In genomic region chr9:78958887-78959286, GRCh38 we compare ENCODE assay signal across 14 cellular contexts.
A peak's percentile ranks its signal among the peaks of the same experiment; 100 is the strongest.
DNase-seq lines count a peak whose midpoint lies in the region; ATAC-seq and TF ChIP-seq lines count a peak whose summit lies in the region.
"Had no signal": no experiment of that assay in that cellular context is flagged by ENCODE, and none has a peak within 500 bp of the region (broad histone marks: within the 10 kb centered on the region; RNA-seq: fewer than 3 reads in every experiment).

No MANE protein-coding gene starts in this region.

- H3K27me3 ChIP-seq in MM.1S (replicated peaks; ENCODE audit: insufficient read depth, low read length) (no peaks in the 10 kb centered on the region), Peyer's patch (no peaks in the 10 kb centered on the region)

- no peaks in the 10 kb centered on the region for H3K9me2 ChIP-seq in MM.1S (replicated peaks; ENCODE audit: insufficient read depth, low read length)

- no peak overlapping the region for H3K4me2 ChIP-seq in MM.1S (ENCODE audit: low read depth, low read length)
- H3K4me2 ChIP-seq: A549 had no signal

- H3K36me3 ChIP-seq in MM.1S (replicated peaks; ENCODE audit: insufficient read depth, low read length) (no peaks in the 10 kb centered on the region), Peyer's patch (no peaks in the 10 kb centered on the region)
- H3K36me3 ChIP-seq: lower lobe of right lung had no signal

- no peak overlapping the region for H3K27ac ChIP-seq in MM.1S (ENCODE audit: low read length)
- H3K27ac ChIP-seq in RWPE1 = no peak overlapping the region
- H3K27ac ChIP-seq in Peyer's patch = no peak overlapping the region
- H3K27ac ChIP-seq: lower lobe of right lung, parathyroid adenoma had no signal

- CTCF ChIA-PET in WTC11 (lab: Charles Lee) (interaction anchor here (1.0 to 1.6 kb wide), 5 partner anchors 14 to 296 kb away, joined by 3 to 6 read pairs (median 4); no protein-coding TSS in a partner anchor), RWPE1 (lab: Yijun Ruan, JAX) (no interaction called here)

- H3K4me1 Mint-ChIP-seq in WTC11 (peaks cover 10% of the 10 kb centered on the region), neural crest cell (no peaks in the 10 kb centered on the region)
- H3K4me1 Mint-ChIP-seq: activated naive CD4-positive, alpha-beta T cell treated with anti-CD3 and anti-CD28 coated beads, Interleukin-2, amount 10 ng/mL, durations not matched to agents 7 days and 5 days had no signal

- no peak for TF ChIP-seq POLR2A in Peyer's patch (IDR thresholded peaks at IDR 0.05)

- TF ChIP-seq CTCF in MM.1S (IDR thresholded peaks at IDR 0.05; ENCODE audit: low read length) (peak; percentile 39), WTC11 (IDR thresholded peaks at IDR 0.05) (no peak), neural crest cell (conservative IDR thresholded peaks at IDR 0.05) (peak; percentile 38), RWPE1 (conservative IDR thresholded peaks at IDR 0.05; ENCODE audit: low read depth) (no peak; the same call in 1 of the 2 replicates), Peyer's patch (IDR thresholded peaks at IDR 0.05) (no peak)

- no peaks in the 10 kb centered on the region for H3F3A ChIP-seq in MM.1S (ENCODE audit: insufficient read depth, low read length)

- POLR2A ChIA-PET in WTC11 (lab: Charles Lee) (interaction anchor here (1.2 kb wide), 1 partner anchor 11 kb away, joined by 3 read pairs; no protein-coding TSS in a partner anchor), RWPE1 (lab: Yijun Ruan, JAX; ENCODE audit: low non-redundant PET) (no interaction called here)

- H2AFZ ChIP-seq in MM.1S (ENCODE audit: low read length) = no peak overlapping the region
- H2AFZ ChIP-seq: parathyroid adenoma had no signal

- no peaks in the 10 kb centered on the region for H4K20me1 ChIP-seq in MM.1S (ENCODE audit: insufficient read depth, low read length)

- H3K9me3 ChIP-seq in MM.1S (replicated peaks; ENCODE audit: insufficient read depth, low read length) (no peaks in the 10 kb centered on the region), Peyer's patch (peaks cover 0 to 3% (median 0%) of the 10 kb centered on the region in 4 donors)

- H3K27ac Mint-ChIP-seq in WTC11 = no peak overlapping the region
- H3K27ac Mint-ChIP-seq in neural crest cell (ENCODE audit: unreplicated experiment) = no peak overlapping the region
- H3K27ac Mint-ChIP-seq: activated naive CD4-positive, alpha-beta T cell treated with anti-CD3 and anti-CD28 coated beads, Interleukin-2, amount 10 ng/mL, durations not matched to agents 7 days and 5 days; T-helper 1 cell treated with Interleukin-12 subunit alpha and Interleukin-12 subunit beta and Interleukin-4 antibody, amounts not matched to agents 30 μg/mL and 1 μg/mL, for 36 hours had no signal

- no peaks in the 10 kb centered on the region; the same call in 1 of the 2 replicates for H3K27me3 Mint-ChIP-seq in WTC11 (ENCODE audit: low read depth)
- no peaks in the 10 kb centered on the region for H3K27me3 Mint-ChIP-seq in neural crest cell (ENCODE audit: low read depth)
- H3K27me3 Mint-ChIP-seq: activated naive CD4-positive, alpha-beta T cell treated with anti-CD3 and anti-CD28 coated beads, Interleukin-2, amount 10 ng/mL, durations not matched to agents 7 days and 5 days had no signal

- DNase-seq in NCI-H1092 treated with DMSO at 0.1 percent for 48 hours (lab: John Stamatoyannopoulos, UW) (peak; percentile 15), NCI-H1092 (lab: John Stamatoyannopoulos, UW) (no peak), MM.1S (peak; percentile 39), WTC11 (ENCODE audit: low spot score) (no peak), neural crest cell (ENCODE audit: low read depth, low spot score) (no peak), RWPE1 (ENCODE audit: low spot score) (no peak), nucleus accumbens (lab: John Stamatoyannopoulos, UW) (no peak), Peyer's patch (no peak)
- DNase-seq: activated CD4-positive, alpha-beta T cell treated with anti-CD3 and anti-CD28 coated beads, Interleukin-2, amount 50 U/mL, for 4 hours; activated naive CD4-positive, alpha-beta T cell treated with anti-CD3 and anti-CD28 coated beads, Interleukin-2, amount 10 ng/mL, durations not matched to agents 7 days and 5 days; lower lobe of right lung had no signal

- H3K9me3 Mint-ChIP-seq in WTC11 (peaks cover 17% of the 10 kb centered on the region), neural crest cell (peaks cover 19% of the 10 kb centered on the region)

- H3K4me3 Mint-ChIP-seq in WTC11 (no peak overlapping the region), neural crest cell (no peak overlapping the region)
- H3K4me3 Mint-ChIP-seq: activated naive CD4-positive, alpha-beta T cell treated with anti-CD3 and anti-CD28 coated beads, Interleukin-2, amount 10 ng/mL, durations not matched to agents 7 days and 5 days; T-helper 1 cell treated with Interleukin-12 subunit alpha and Interleukin-12 subunit beta and Interleukin-4 antibody, amounts not matched to agents 30 μg/mL and 1 μg/mL, for 36 hours had no signal

- ATAC-seq in WTC11 = peak; percentile 66
- ATAC-seq: A549, lower lobe of right lung had no signal

- no peaks in the 10 kb centered on the region for H3K4me1 ChIP-seq in MM.1S (ENCODE audit: low read length)
- no peaks in the 10 kb centered on the region for H3K4me1 ChIP-seq in Peyer's patch
- H3K4me1 ChIP-seq: lower lobe of right lung, parathyroid adenoma had no signal

- H3K36me3 Mint-ChIP-seq in WTC11 (peaks cover 4% of the 10 kb centered on the region; the same call in 1 of the 2 replicates), neural crest cell (ENCODE audit: low read depth) (peaks cover 3% of the 10 kb centered on the region)
- H3K36me3 Mint-ChIP-seq: activated naive CD4-positive, alpha-beta T cell treated with anti-CD3 and anti-CD28 coated beads, Interleukin-2, amount 10 ng/mL, durations not matched to agents 7 days and 5 days had no signal

- no peak overlapping the region for H3K9ac ChIP-seq in MM.1S (ENCODE audit: low read length)
- H3K9ac ChIP-seq: parathyroid adenoma had no signal

- H3K79me2 ChIP-seq in MM.1S (ENCODE audit: low read length) = no peaks in the 10 kb centered on the region
- H3K79me2 ChIP-seq: parathyroid adenoma had no signal

- H3K4me3 ChIP-seq in MM.1S (ENCODE audit: low read length) = no peak overlapping the region
- H3K4me3 ChIP-seq in Peyer's patch = no peak overlapping the region
- H3K4me3 ChIP-seq: A549, lower lobe of right lung had no signal

TF ChIP-seq in WTC11, 78 proteins besides CTCF, POLR2A, EP300 and RAD21 (continues in another document):
- TF ChIP-seq ZMAT4 (CRISPR knock-in tag; IDR thresholded peaks at IDR 0.05) (no peak), SMAD4 (CRISPR knock-in tag; IDR thresholded peaks at IDR 0.05) (no peak), JUN (CRISPR knock-in tag; IDR thresholded peaks at IDR 0.05) (no peak), IRF1 (CRISPR knock-in tag; IDR thresholded peaks at IDR 0.05) (no peak), FOXP1 (CRISPR knock-in tag; IDR thresholded peaks at IDR 0.05; ENCODE audit: borderline replicate concordance) (no peak), E2F5 (CRISPR knock-in tag; IDR thresholded peaks at IDR 0.05) (no peak), ZNF416 (CRISPR knock-in tag; IDR thresholded peaks at IDR 0.05) (no peak), ZNF671 (CRISPR knock-in tag; IDR thresholded peaks at IDR 0.05) (no peak), FOXJ3 (CRISPR knock-in tag; IDR thresholded peaks at IDR 0.05; ENCODE audit: borderline replicate concordance) (no peak), NFYB (CRISPR knock-in tag; conservative IDR thresholded peaks at IDR 0.05; ENCODE audit: low read depth) (no peak), NFATC4 (CRISPR knock-in tag; IDR thresholded peaks at IDR 0.05) (no peak), MAX (CRISPR knock-in tag; IDR thresholded peaks at IDR 0.05) (no peak), ZNF138 (CRISPR knock-in tag; conservative IDR thresholded peaks at IDR 0.05) (no peak), CREB1 (CRISPR knock-in tag; IDR thresholded peaks at IDR 0.05) (no peak), RELA (CRISPR knock-in tag; IDR thresholded peaks at IDR 0.05; ENCODE audit: borderline replicate concordance) (no peak)

Comparison
In these comparisons a context has a peak if more than half of its experiments do, and no peak if none do; other contexts are left out.
1. DNase-seq: peak in NCI-H1092 treated with DMSO at 0.1 percent for 48 hours (single experiment) and MM.1S (single experiment); none in NCI-H1092 (single experiment), WTC11 (single experiment), neural crest cell (single experiment), RWPE1 (single experiment), nucleus accumbens (0 of 56) and Peyer's patch (0 of 3).
2. CTCF ChIP-seq: peak in MM.1S (single experiment) and neural crest cell (single experiment); none in WTC11 (single experiment), RWPE1 (single experiment) and Peyer's patch (0 of 6).